In the genomic region with DNA sequence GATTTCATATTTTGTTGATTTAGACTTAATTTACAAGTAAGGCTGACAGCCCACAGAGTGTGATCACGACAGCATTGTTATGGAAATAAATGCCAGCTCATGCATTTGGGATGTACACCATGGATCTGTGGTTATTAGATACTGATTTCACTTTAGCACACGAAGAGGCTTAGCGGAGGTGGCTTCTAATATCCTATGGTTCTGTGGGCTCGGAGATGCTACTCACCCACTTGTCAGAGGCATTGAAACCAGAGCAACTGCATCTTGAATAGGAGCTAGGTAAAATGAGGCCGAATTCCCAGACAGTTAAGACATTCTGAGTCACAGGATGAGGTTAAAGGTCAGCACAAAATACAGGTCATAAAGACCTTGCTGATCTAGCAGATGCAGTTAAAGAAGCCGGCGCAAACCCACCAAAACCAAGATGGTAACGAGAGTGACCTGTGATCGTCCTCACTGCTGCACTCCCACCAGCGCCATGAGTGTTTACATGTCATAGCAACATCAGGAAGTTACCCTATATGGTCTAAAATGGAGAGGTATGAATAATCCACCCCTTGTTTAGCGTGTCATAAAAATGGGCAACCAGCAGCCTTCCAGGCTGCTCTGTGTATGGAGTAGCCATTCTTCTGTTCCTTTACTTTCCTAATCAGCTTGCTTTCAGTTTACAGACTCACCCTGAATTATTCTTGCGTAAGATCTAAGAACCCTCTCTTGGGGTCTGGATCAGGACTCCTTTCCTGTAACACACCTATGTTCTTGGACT, we compare ENCODE assay signal across 14 cellular contexts.
DNase-seq lines count a peak whose midpoint lies in the region; ATAC-seq, FAIRE-seq and TF ChIP-seq lines count a peak whose summit lies in the region.
"Had no signal": no experiment of that assay in that cellular context is flagged by ENCODE, and none has a peak within 500 bp of the region (broad histone marks: within the 10 kb centered on the region; RNA-seq: fewer than 3 reads in every experiment).

No MANE protein-coding gene starts in this region.

- no peak overlapping the region for H3K27ac Mint-ChIP-seq in effector memory CD8-positive, alpha-beta T cell
- H3K27ac Mint-ChIP-seq: B cell had no signal

- peaks cover 6% of the 10 kb centered on the region for H3K4me1 ChIP-seq in A673 (ENCODE audit: insufficient read depth, low read length, poor library complexity, severe bottlenecking)
- H3K4me1 ChIP-seq in keratinocyte (ENCODE audit: control insufficient read depth, extremely low read depth, insufficient read depth, low read length): peaks cover 31% of the 10 kb centered on the region
- no peaks in the 10 kb centered on the region for H3K4me1 ChIP-seq in prostate gland (replicated peaks)

- dilution Hi-C loops in keratinocyte (cut with MboI; ENCODE audit: extremely low pct_ligation_motif_present, low sequenced_read_pairs): no loop called here

- 88% methylated on average over 12 of the region's 12 CpGs for WGBS in prostate gland

- DNase-seq in A673 (ENCODE audit: low spot score) (peak; percentile 34), HK-2 (ENCODE audit: unreplicated experiment) (peak; percentile 32), amniotic epithelial cell (ENCODE audit: low read depth) (peak; percentile 88), keratinocyte (ENCODE audit: low read depth, low spot score) (no peak), superior temporal gyrus (ENCODE audit: extremely low spot score) (no peak), prostate gland (ENCODE audit: low spot score) (no peak), GF-D8 (lab: John Stamatoyannopoulos, UW) (no peak)
- DNase-seq in effector memory CD8-positive, alpha-beta T cell: no peak
- DNase-seq: activated T-cell treated with anti-CD3 and anti-CD28 coated beads, Interleukin-2, amount 50 U/mL, for 48 hours; MG63; NCI-H774; ovary; upper lobe of left lung had no signal

- H3K4me3 Mint-ChIP-seq in effector memory CD8-positive, alpha-beta T cell: no peak overlapping the region
- H3K4me3 Mint-ChIP-seq: B cell had no signal

- no peaks in the 10 kb centered on the region for H4K20me1 ChIP-seq in keratinocyte (ENCODE audit: control insufficient read depth, extremely low read depth, insufficient read depth, low read length)

- H3K27me3 Mint-ChIP-seq in effector memory CD8-positive, alpha-beta T cell: peaks cover 2 to 15% of the 10 kb centered on the region in 2 donors

- H3K4me3 ChIP-seq in A673 (ENCODE audit: low read depth, low read length, poor library complexity, severe bottlenecking) (no peak overlapping the region), keratinocyte (ENCODE audit: control insufficient read depth in 2 of 3, extremely low read depth in 1 of 3, insufficient read depth in 2 of 3, low read depth in 1 of 3, low read length in 3 of 3) (peak overlapping the region in 1 of 3 experiments; percentile 51), prostate gland (no peak overlapping the region)
- H3K4me3 ChIP-seq: MG63, ovary, upper lobe of left lung had no signal

- H3K79me2 ChIP-seq in keratinocyte (ENCODE audit: control insufficient read depth, insufficient read depth, low read length): peaks cover 59% of the 10 kb centered on the region

- H3K27ac ChIP-seq in A673 (ENCODE audit: low read depth, low read length, poor library complexity, severe bottlenecking): no peak overlapping the region
- H3K27ac ChIP-seq in keratinocyte (ENCODE audit: control insufficient read depth, insufficient read depth, low read length): peak overlapping the region; percentile 88
- H3K27ac ChIP-seq in prostate gland: no peak overlapping the region
- H3K27ac ChIP-seq: ovary, upper lobe of left lung had no signal

- H3K9me1 ChIP-seq in keratinocyte (ENCODE audit: control insufficient read depth, extremely low read depth, insufficient read depth, low read length): peaks cover 2% of the 10 kb centered on the region

- peak overlapping the region; percentile 45 for H3K9ac ChIP-seq in keratinocyte (ENCODE audit: control insufficient read depth, extremely low read depth, insufficient read depth, low read length)

- no peaks in the 10 kb centered on the region for H3K27me3 ChIP-seq in A673 (replicated peaks; ENCODE audit: insufficient read depth, low read depth, low read length, poor library complexity)
- no peaks in the 10 kb centered on the region for H3K27me3 ChIP-seq in keratinocyte (ENCODE audit: control insufficient read depth, extremely low read depth, insufficient read depth, low read length)
- H3K27me3 ChIP-seq in prostate gland (replicated peaks; ENCODE audit: insufficient read depth): no peaks in the 10 kb centered on the region
- H3K27me3 ChIP-seq: MG63, ovary, upper lobe of left lung had no signal

- ATAC-seq in effector memory CD8-positive, alpha-beta T cell (replicated peaks): no peak

- H2AFZ ChIP-seq in keratinocyte (ENCODE audit: control insufficient read depth, low read length): no peak overlapping the region

- POLR2A ChIA-PET in A673 (lab: Charles Lee; ENCODE audit: low non-redundant PET): no interaction called here

- CTCF ChIA-PET in A673 (lab: Charles Lee): interaction anchor here (0.5 kb wide), 1 partner anchor 210 kb away, joined by 3 read pairs; no protein-coding TSS in a partner anchor

- H3K4me2 ChIP-seq in keratinocyte (ENCODE audit: control insufficient read depth, extremely low read depth, insufficient read depth, low read depth, low read length): peak overlapping the region; percentile 66

- peak; percentile 89 for FAIRE-seq in keratinocyte (lab: Jason Lieb, UNC)

- peaks cover 0 to 2% of the 10 kb centered on the region in 2 donors for H3K4me1 Mint-ChIP-seq in effector memory CD8-positive, alpha-beta T cell (ENCODE audit: low read depth in 2 of 2)

- H3K36me3 ChIP-seq in A673 (ENCODE audit: insufficient read depth, low read length, poor library complexity, severe bottlenecking): no peaks in the 10 kb centered on the region
- peaks cover 3 to 7% of the 10 kb centered on the region in 2 experiments for H3K36me3 ChIP-seq in keratinocyte (ENCODE audit: control insufficient read depth in 2 of 2, extremely low read depth in 1 of 2, insufficient read depth in 2 of 2, low read length in 2 of 2)
- H3K36me3 ChIP-seq in prostate gland: no peaks in the 10 kb centered on the region
- H3K36me3 ChIP-seq: MG63, ovary had no signal

- no peak for TF ChIP-seq CTCF in A673 (conservative IDR thresholded peaks at IDR 0.05; ENCODE audit: low read depth, low read length)
- no peak for TF ChIP-seq CTCF in keratinocyte (optimal IDR thresholded peaks at IDR 0.05 in 1 of 3, IDR thresholded peaks at IDR 0.05 in 1 of 3, conservative IDR thresholded peaks at IDR 0.05 in 1 of 3; ENCODE audit: extremely low read depth in 1 of 3, insufficient read depth in 2 of 3, low read length in 3 of 3)
- TF ChIP-seq CTCF in prostate gland (IDR thresholded peaks at IDR 0.05): no peak

- BruUV-seq in A673 (replicated peaks; lab: Mats Ljungman, UMichigan): no TSS peak

- no peaks in the 10 kb centered on the region for H3K9me3 Mint-ChIP-seq in effector memory CD8-positive, alpha-beta T cell

- peaks cover 4% of the 10 kb centered on the region for H3K36me3 Mint-ChIP-seq in effector memory CD8-positive, alpha-beta T cell (ENCODE audit: insufficient read depth)

- intact Hi-C loops in A673 (cut with micrococcal nuclease; ENCODE audit: unreplicated experiment) (loop anchor here (10.0 kb wide), 2 partner anchors 185 to 445 kb away; no protein-coding TSS in a partner anchor), prostate gland (cut with DNase I) (no loop called here)

- H3K9me3 ChIP-seq in A673 (ENCODE audit: low read depth, low read length, poor library complexity, severe bottlenecking) (no peaks in the 10 kb centered on the region), keratinocyte (ENCODE audit: control insufficient read depth, low read depth, low read length) (no peaks in the 10 kb centered on the region), prostate gland (no peaks in the 10 kb centered on the region)
- H3K9me3 ChIP-seq: MG63, ovary, upper lobe of left lung had no signal

- TF ChIP-seq POLR2A in prostate gland (IDR thresholded peaks at IDR 0.05): no peak

Comparison
In these comparisons a context has a peak if more than half of its experiments do, and no peak if none do; other contexts are left out.
1. DNase-seq: peak in A673 (single experiment), HK-2 (single experiment) and amniotic epithelial cell (single experiment); none in keratinocyte (single experiment), superior temporal gyrus (single experiment), effector memory CD8-positive, alpha-beta T cell (0 of 3), prostate gland (single experiment) and GF-D8 (single experiment).